In genomic region chrX:23008431-23009099, GRCh38 we compare ENCODE assay signal across 9 cellular contexts. TPM values are rescaled to one million over a fixed set of nuclear protein-coding genes. Genes with fewer than 3 reads are reported as not detected.
DNase-seq lines count a peak whose midpoint lies in the region; ATAC-seq, FAIRE-seq and TF ChIP-seq lines count a peak whose summit lies in the region.
"Had no signal": no experiment of that assay in that cellular context is flagged by ENCODE, and none has a peak within 500 bp of the region (broad histone marks: within the 10 kb centered on the region; RNA-seq: fewer than 3 reads in every experiment).

No MANE protein-coding gene starts in this region.

- no peak overlapping the region for H3K4me3 ChIP-seq in WI38 (ENCODE audit: low read depth, low read length)
- H3K4me3 ChIP-seq in kidney (ENCODE audit: low read length in 2 of 2): no peak overlapping the region

- H3K9ac ChIP-seq in kidney (ENCODE audit: low read length in 2 of 2): no peak overlapping the region

- DNase-seq in HS-5 (ENCODE audit: low read depth) (peak; percentile 29), kidney (no peak), germinal center (ENCODE audit: low spot score) (no peak), NCI-H128 (lab: John Stamatoyannopoulos, UW; ENCODE audit: unreplicated experiment) (no peak)

- peak; percentile 67 for TF ChIP-seq CTCF in C4-2B (conservative IDR thresholded peaks at IDR 0.05)
- TF ChIP-seq CTCF in WI38 (IDR thresholded peaks at IDR 0.05; ENCODE audit: low read depth, low read length): peak; percentile 13; the same call in 1 of the 2 replicates
- TF ChIP-seq CTCF in kidney (IDR thresholded peaks at IDR 0.05; ENCODE audit: borderline replicate concordance, extremely low read depth, insufficient read depth): peak; percentile 13

- no peak overlapping the region for H3K27ac ChIP-seq in C4-2B
- H3K27ac ChIP-seq in kidney (ENCODE audit: low read depth in 2 of 2, low read length in 2 of 2): no peak overlapping the region

- FAIRE-seq in kidney (lab: Jason Lieb, UNC): peak; percentile 38

- ATAC-seq in HG03097 (IDR thresholded peaks at IDR 0.05; ENCODE audit: low FRiP score, unreplicated experiment) (no peak), HG03521 (IDR thresholded peaks at IDR 0.05; ENCODE audit: unreplicated experiment) (no peak)

- no peaks in the 10 kb centered on the region for H3K9me3 ChIP-seq in kidney (ENCODE audit: control insufficient read depth in 1 of 2, low read length in 2 of 2)

- H3K36me3 ChIP-seq in kidney (ENCODE audit: control insufficient read depth in 1 of 2, insufficient read depth in 2 of 2, low read length in 2 of 2): no peaks in the 10 kb centered on the region

- intact Hi-C loops in kidney (cut with DNase I): no loop called here

- H3K4me1 ChIP-seq in kidney (ENCODE audit: control insufficient read depth in 1 of 2, insufficient read depth in 1 of 2, low read depth in 1 of 2, low read length in 2 of 2): no peaks in the 10 kb centered on the region

RNA-seq across cellular contexts. Expression of gene DDX53, which starts 8.8 kb away (rescaled TPM):
- not detected for total RNA-seq in kidney
- not detected for polyA plus RNA-seq in kidney (ENCODE audit: insufficient read depth, low read depth, low replicate concordance)
- total RNA-seq: T-helper 2 cell treated with Interferon-gamma antibody and Interleukin-4, amounts not matched to agents 100 ng/mL and 5 ng/mL, for 36 hours had no signal

Comparison
In these comparisons a context has a peak if more than half of its experiments do, and no peak if none do; other contexts are left out.
1. CTCF ChIP-seq: peak in every context shown above with its lines; median percentile 67 in C4-2B; 13 in WI38; 13 in kidney.